ENCODE assay signal across 8 cellular contexts in the genomic region with DNA sequence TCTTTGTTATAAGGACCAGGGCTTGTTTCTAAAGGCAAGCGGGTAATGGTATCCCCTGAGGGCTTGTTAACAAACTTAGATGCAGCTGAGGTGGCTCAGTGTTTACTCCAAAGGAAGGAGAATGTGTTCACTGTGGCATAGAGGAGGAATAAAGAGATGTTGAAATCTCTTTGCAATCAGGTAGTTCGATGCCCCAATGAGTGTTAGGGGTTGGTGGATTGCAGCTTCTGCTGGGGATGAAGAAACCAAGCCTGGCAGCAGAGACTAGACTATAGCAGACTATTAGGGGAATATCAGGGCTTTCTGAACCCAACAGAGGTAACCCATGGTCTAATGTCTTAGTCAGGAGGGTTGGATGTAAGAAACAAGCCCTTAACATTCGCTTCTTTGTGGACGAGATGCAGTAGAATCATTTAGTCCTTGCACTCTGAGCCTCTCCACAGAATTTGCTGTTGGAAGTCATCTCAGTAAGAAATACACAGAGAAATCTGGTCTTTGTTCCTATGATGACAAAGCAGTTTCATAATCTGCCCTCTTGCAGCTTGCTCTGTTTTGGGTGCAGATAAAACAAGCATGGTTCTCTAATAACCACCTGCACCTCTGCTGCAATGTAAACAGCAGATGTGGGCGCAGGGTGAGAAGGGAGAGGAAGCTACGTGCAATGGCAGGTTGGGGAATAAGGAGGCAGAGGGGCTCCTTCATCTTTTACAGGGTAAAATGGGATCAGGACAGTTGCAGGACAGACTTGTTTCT.
A peak's percentile ranks its signal among the peaks of the same experiment; 100 is the strongest.
DNase-seq lines count a peak whose midpoint lies in the region; ATAC-seq and TF ChIP-seq lines count a peak whose summit lies in the region.
"Had no signal": no experiment of that assay in that cellular context is flagged by ENCODE, and none has a peak within 500 bp of the region (broad histone marks: within the 10 kb centered on the region; RNA-seq: fewer than 3 reads in every experiment).

No MANE protein-coding gene starts in this region.

- no peaks in the 10 kb centered on the region for H4K20me1 ChIP-seq in PC-3 (ENCODE audit: low read length)

- in situ Hi-C loops in KBM-7 (cut with MboI; ENCODE audit: low pct_unique_long_range_greater_than_20kb, low sequenced_read_pairs), result no loop called here

- peaks cover 41% of the 10 kb centered on the region for H3K36me3 ChIP-seq in SK-N-MC (ENCODE audit: insufficient read depth, low read length)
- H3K36me3 ChIP-seq in PC-3 (ENCODE audit: low read depth, low read length), result peaks cover 19% of the 10 kb centered on the region

- H3K9me3 Mint-ChIP-seq in memory B cell, result no peaks in the 10 kb centered on the region

- no peak overlapping the region for H3K9ac ChIP-seq in SK-N-MC (ENCODE audit: insufficient read length)
- H3K9ac ChIP-seq in PC-3 (ENCODE audit: low read length), result no peak overlapping the region

- no peaks in the 10 kb centered on the region for H3K4me1 ChIP-seq in PC-3 (ENCODE audit: insufficient read depth, low read length)

- peak overlapping the region; percentile 39 for H3K27ac Mint-ChIP-seq in memory B cell

- no peak overlapping the region for H3K4me2 ChIP-seq in PC-3 (ENCODE audit: low read length)

- TF ChIP-seq CTCF in PC-3 (conservative IDR thresholded peaks at IDR 0.05; ENCODE audit: low read depth, low read length), result no peak

- H3K4me3 Mint-ChIP-seq in memory B cell, result no peak overlapping the region

- no peak overlapping the region for H2AFZ ChIP-seq in PC-3 (ENCODE audit: low read length)

- no peaks in the 10 kb centered on the region for H3K9me3 ChIP-seq in SK-N-MC (ENCODE audit: low read depth, low read length)
- no peaks in the 10 kb centered on the region for H3K9me3 ChIP-seq in PC-3 (ENCODE audit: low read length)

- H3K4me1 Mint-ChIP-seq in memory B cell, result no peaks in the 10 kb centered on the region

- no peaks in the 10 kb centered on the region for H3K9me2 ChIP-seq in PC-3 (replicated peaks; ENCODE audit: low read length)

- CTCF ChIA-PET in PC-3 (lab: Charles Lee), result no interaction called here

- ATAC-seq in memory B cell (ENCODE audit: low read depth), result no peak
- ATAC-seq in PC-3, result no peak
- ATAC-seq in left colon, result no peak
- no peak for ATAC-seq in SK-N-SH treated with all-trans-retinoic acid at 6 μM for 48 hours

- H3K27me3 Mint-ChIP-seq in memory B cell, result no peaks in the 10 kb centered on the region

- no peaks in the 10 kb centered on the region for H3F3A ChIP-seq in PC-3 (ENCODE audit: low read length, unreplicated experiment)

- peak overlapping the region; percentile 6; the same call in 1 of the 2 replicates for H3K27ac ChIP-seq in SK-N-MC
- no peak overlapping the region for H3K27ac ChIP-seq in PC-3 (ENCODE audit: low read length)

- POLR2A ChIA-PET in PC-3 (lab: Charles Lee; ENCODE audit: unreplicated experiment), result no interaction called here

- intact Hi-C loops in PC-3 (cut with micrococcal nuclease) (no loop called here), left colon (cut with DNase I, micrococcal nuclease) (no loop called here)

- H3K79me2 ChIP-seq in PC-3 (ENCODE audit: low read length), result no peaks in the 10 kb centered on the region

- H3K36me3 Mint-ChIP-seq in memory B cell, result peaks cover 47% of the 10 kb centered on the region

- H3K4me3 ChIP-seq in SK-N-MC (no peak overlapping the region), PC-3 (ENCODE audit: low read length) (no peak overlapping the region)

- DNase-seq in DMS153 treated with DMSO at 0.1 percent for 48 hours (lab: John Stamatoyannopoulos, UW; ENCODE audit: unreplicated experiment) (peak; percentile 29), KBM-7 (peak; percentile 11), SK-N-MC (ENCODE audit: low read depth, low spot score) (no peak), memory B cell (ENCODE audit: low spot score in 2 of 2) (no peak), PC-3 (no peak), left colon (no peak)
- DNase-seq: NCI-H524 had no signal

- no TSS peak for BruUV-seq in PC-3 (replicated peaks; lab: Mats Ljungman, UMichigan)

- H3K27me3 ChIP-seq in PC-3 (ENCODE audit: low read length), result no peaks in the 10 kb centered on the region

TF ChIP-seq in SK-N-SH treated with all-trans-retinoic acid at 6 μM for 48 hours, 23 proteins besides CTCF, POLR2A, EP300 and RAD21:
- TF ChIP-seq, protein P1, sequence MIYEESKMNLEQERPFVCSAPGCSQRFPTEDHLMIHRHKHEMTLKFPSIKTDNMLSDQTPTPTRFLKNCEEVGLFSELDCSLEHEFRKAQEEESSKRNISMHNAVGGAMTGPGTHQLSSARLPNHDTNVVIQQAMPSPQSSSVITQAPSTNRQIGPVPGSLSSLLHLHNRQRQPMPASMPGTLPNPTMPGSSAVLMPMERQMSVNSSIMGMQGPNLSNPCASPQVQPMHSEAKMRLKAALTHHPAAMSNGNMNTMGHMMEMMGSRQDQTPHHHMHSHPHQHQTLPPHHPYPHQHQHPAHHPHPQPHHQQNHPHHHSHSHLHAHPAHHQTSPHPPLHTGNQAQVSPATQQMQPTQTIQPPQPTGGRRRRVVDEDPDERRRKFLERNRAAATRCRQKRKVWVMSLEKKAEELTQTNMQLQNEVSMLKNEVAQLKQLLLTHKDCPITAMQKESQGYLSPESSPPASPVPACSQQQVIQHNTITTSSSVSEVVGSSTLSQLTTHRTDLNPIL (CRISPR knock-in tag; IDR thresholded peaks at IDR 0.05; ENCODE audit: low read depth), result no peak
- TF ChIP-seq ZNF565 (CRISPR knock-in tag; conservative IDR thresholded peaks at IDR 0.05; ENCODE audit: low read depth) (no peak), ZC3H10 (CRISPR knock-in tag; IDR thresholded peaks at IDR 0.05) (no peak), PPARA (CRISPR knock-in tag; IDR thresholded peaks at IDR 0.05; ENCODE audit: borderline replicate concordance) (no peak), ZNF8 (CRISPR knock-in tag; IDR thresholded peaks at IDR 0.05) (no peak), SNAI2 (CRISPR knock-in tag; IDR thresholded peaks at IDR 0.05) (no peak), RARB (CRISPR knock-in tag; IDR thresholded peaks at IDR 0.05) (no peak), OSR1 (CRISPR knock-in tag; IDR thresholded peaks at IDR 0.05) (no peak), TOX (CRISPR knock-in tag; IDR thresholded peaks at IDR 0.05; ENCODE audit: borderline replicate concordance) (no peak), BACH2 (CRISPR knock-in tag; IDR thresholded peaks at IDR 0.05; ENCODE audit: borderline replicate concordance) (no peak), ZNF70 (CRISPR knock-in tag; IDR thresholded peaks at IDR 0.05) (no peak), ZFP3 (CRISPR knock-in tag; IDR thresholded peaks at IDR 0.05) (no peak), ISL1 (CRISPR knock-in tag; IDR thresholded peaks at IDR 0.05) (no peak), ARNTL (CRISPR knock-in tag; IDR thresholded peaks at IDR 0.05; ENCODE audit: borderline replicate concordance, low read depth) (no peak), ESRRG (CRISPR knock-in tag; IDR thresholded peaks at IDR 0.05) (no peak)
- TF ChIP-seq, protein P2, sequence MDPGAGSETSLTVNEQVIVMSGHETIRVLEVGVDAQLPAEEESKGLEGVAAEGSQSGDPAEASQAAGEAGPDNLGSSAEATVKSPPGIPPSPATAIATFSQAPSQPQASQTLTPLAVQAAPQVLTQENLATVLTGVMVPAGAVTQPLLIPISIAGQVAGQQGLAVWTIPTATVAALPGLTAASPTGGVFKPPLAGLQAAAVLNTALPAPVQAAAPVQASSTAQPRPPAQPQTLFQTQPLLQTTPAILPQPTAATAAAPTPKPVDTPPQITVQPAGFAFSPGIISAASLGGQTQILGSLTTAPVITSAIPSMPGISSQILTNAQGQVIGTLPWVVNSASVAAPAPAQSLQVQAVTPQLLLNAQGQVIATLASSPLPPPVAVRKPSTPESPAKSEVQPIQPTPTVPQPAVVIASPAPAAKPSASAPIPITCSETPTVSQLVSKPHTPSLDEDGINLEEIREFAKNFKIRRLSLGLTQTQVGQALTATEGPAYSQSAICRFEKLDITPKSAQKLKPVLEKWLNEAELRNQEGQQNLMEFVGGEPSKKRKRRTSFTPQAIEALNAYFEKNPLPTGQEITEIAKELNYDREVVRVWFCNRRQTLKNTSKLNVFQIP (CRISPR knock-in tag; IDR thresholded peaks at IDR 0.05; ENCODE audit: borderline replicate concordance, low read depth), result no peak
- TF ChIP-seq, protein P3, sequence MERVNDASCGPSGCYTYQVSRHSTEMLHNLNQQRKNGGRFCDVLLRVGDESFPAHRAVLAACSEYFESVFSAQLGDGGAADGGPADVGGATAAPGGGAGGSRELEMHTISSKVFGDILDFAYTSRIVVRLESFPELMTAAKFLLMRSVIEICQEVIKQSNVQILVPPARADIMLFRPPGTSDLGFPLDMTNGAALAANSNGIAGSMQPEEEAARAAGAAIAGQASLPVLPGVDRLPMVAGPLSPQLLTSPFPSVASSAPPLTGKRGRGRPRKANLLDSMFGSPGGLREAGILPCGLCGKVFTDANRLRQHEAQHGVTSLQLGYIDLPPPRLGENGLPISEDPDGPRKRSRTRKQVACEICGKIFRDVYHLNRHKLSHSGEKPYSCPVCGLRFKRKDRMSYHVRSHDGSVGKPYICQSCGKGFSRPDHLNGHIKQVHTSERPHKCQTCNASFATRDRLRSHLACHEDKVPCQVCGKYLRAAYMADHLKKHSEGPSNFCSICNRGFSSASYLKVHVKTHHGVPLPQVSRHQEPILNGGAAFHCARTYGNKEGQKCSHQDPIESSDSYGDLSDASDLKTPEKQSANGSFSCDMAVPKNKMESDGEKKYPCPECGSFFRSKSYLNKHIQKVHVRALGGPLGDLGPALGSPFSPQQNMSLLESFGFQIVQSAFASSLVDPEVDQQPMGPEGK (CRISPR knock-in tag; IDR thresholded peaks at IDR 0.05; ENCODE audit: borderline replicate concordance), result no peak

Comparison
In these comparisons a context has a peak if more than half of its experiments do, and no peak if none do; other contexts are left out.
1. DNase-seq: peak in DMS153 treated with DMSO at 0.1 percent for 48 hours (single experiment) and KBM-7 (single experiment); none in SK-N-MC (single experiment), memory B cell (0 of 2), PC-3 (single experiment) and left colon (0 of 2).